In genomic region chr2:207558106-207558505, GRCh38 we compare ENCODE assay signal across 15 cellular contexts. TPM values are rescaled to one million over a fixed set of nuclear protein-coding genes. Genes with fewer than 3 reads are reported as not detected.
DNase-seq lines count a peak whose midpoint lies in the region; ATAC-seq, FAIRE-seq and TF ChIP-seq lines count a peak whose summit lies in the region.
"Had no signal": no experiment of that assay in that cellular context is flagged by ENCODE, and none has a peak within 500 bp of the region (broad histone marks: within the 10 kb centered on the region; RNA-seq: fewer than 3 reads in every experiment).

No MANE protein-coding gene starts in this region.

- TF ChIP-seq POLR2A in GM12892 (IDR thresholded peaks at IDR 0.05; ENCODE audit: low read depth, low read length) = no peak

- POLR2A ChIA-PET in GM10248 (lab: Yijun Ruan, JAX) = no interaction called here

- peaks cover 37% of the 10 kb centered on the region for H3K36me3 ChIP-seq in adipocyte (ENCODE audit: control insufficient read depth, insufficient read depth, low read length, severe bottlenecking)

- H3K4me1 ChIP-seq in adipocyte (ENCODE audit: control insufficient read depth, insufficient read depth, low read length) = peaks cover 23% of the 10 kb centered on the region
- H3K4me1 ChIP-seq: colonic mucosa had no signal

- TF ChIP-seq CTCF in GM10248 (IDR thresholded peaks at IDR 0.05; ENCODE audit: control extremely low read depth, extremely low read depth, low read depth, missing control alignments) = no peak

- H3K9ac ChIP-seq in adipocyte (ENCODE audit: low read length) = no peak overlapping the region

- no peak for ATAC-seq in HG02610 (IDR thresholded peaks at IDR 0.05; ENCODE audit: unreplicated experiment)
- ATAC-seq: GM12878; stimulated activated naive B cell treated with anti-CD40 and anti-IgM and Interleukin-4, amounts not matched to agents 10 μg/mL and 1 μg/mL and 100 μg/mL, for 72 hours had no signal

- H3K4me3 ChIP-seq in adipocyte (ENCODE audit: low read length) = no peak overlapping the region
- H3K4me3 ChIP-seq: colonic mucosa, GM12878, lung had no signal

- peak; percentile 53 for FAIRE-seq in GM12892 (lab: Jason Lieb, UNC)
- FAIRE-seq: GM12878 had no signal

- DNase-seq in AG08396 (ENCODE audit: low spot score) (peak; percentile 31), GM12892 (ENCODE audit: insufficient read length) (no peak), adipocyte (ENCODE audit: low read depth) (peak; percentile 85), hepatic stellate cell (ENCODE audit: low spot score) (peak; percentile 40), DMS114 treated with DMSO at 0.1 percent for 48 hours (lab: John Stamatoyannopoulos, UW; ENCODE audit: unreplicated experiment) (no peak), GM10248 (ENCODE audit: extremely low spot score) (no peak)
- DNase-seq in activated CD4-positive, alpha-beta T cell treated with anti-CD3 and anti-CD28 coated beads for 1 hour = no peak
- DNase-seq: colonic mucosa; MM.1S; NCI-H446; stimulated activated CD4-positive, alpha-beta T cell treated with anti-CD3 and anti-CD28 coated beads, Interleukin-1b, Interleukin-23, amount 100 ng/mL, for 48 hours; stimulated activated naive B cell treated with anti-CD40 and anti-IgM and Interleukin-4, amounts not matched to agents 10 μg/mL and 1 μg/mL and 100 μg/mL, for 72 hours had no signal

- CTCF ChIA-PET in GM10248 (lab: Yijun Ruan, JAX) = interaction anchor here (0.9 to 1.2 kb wide), 3 partner anchors 9 to 68 kb away, joined by 3 read pairs; no protein-coding TSS in a partner anchor

- H3K27me3 ChIP-seq in adipocyte (replicated peaks; ENCODE audit: control insufficient read depth, insufficient read depth, low read length) = no peaks in the 10 kb centered on the region
- H3K27me3 ChIP-seq: colonic mucosa had no signal

- no peaks in the 10 kb centered on the region for H3K9me3 ChIP-seq in adipocyte (ENCODE audit: control insufficient read depth, low read length)
- H3K9me3 ChIP-seq: colonic mucosa had no signal

RNA-seq across cellular contexts. Expression of gene CREB1, which starts 28.3 kb away (rescaled TPM):
- 48.2 TPM for polyA plus RNA-seq in GM12892 (2012; ENCODE audit: missing spikeins)

Comparison
In these comparisons a context has a peak if more than half of its experiments do, and no peak if none do; other contexts are left out.
1. DNase-seq: peak in AG08396 (single experiment), adipocyte (single experiment) and hepatic stellate cell (single experiment); none in GM12892 (single experiment), DMS114 treated with DMSO at 0.1 percent for 48 hours (single experiment), activated CD4-positive, alpha-beta T cell treated with anti-CD3 and anti-CD28 coated beads for 1 hour (single experiment) and GM10248 (single experiment).